19 cellular contexts compared by ENCODE assay signal in the genomic region with DNA sequence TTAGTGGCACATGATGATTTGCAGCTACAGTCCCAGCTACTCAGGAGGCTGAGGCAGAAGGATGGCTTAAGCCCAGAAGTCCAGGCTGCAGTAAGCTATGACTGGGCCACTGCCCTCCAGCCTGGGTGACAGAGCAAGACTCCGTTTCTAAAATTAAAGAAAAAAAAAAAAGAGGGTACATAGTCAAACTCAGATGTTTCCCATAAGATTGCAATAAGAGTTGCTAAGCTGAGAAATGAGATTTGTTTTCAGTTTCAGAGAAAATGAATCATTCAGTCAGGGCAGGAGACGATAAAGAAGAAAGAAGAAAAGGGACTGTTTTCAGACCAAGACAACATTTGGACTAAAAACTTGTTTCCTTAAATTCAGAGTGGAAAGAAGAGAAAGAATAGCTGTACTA.
"Had no signal": no experiment of that assay in that cellular context is flagged by ENCODE, and none has a peak within 500 bp of the region (broad histone marks: within the 10 kb centered on the region; RNA-seq: fewer than 3 reads in every experiment).

No MANE protein-coding gene starts in this region.

- H3K36me3 ChIP-seq: uterus had no signal

- H3K27me3 Mint-ChIP-seq: activated B cell treated with CpG ODN at 0.5 μM for 24 hours had no signal

- H3K27me3 ChIP-seq: gastrocnemius medialis, suprapubic skin, transverse colon, uterus had no signal

- H3K9me3 ChIP-seq: gastrocnemius medialis, lower lobe of right lung, suprapubic skin, transverse colon, uterus had no signal

- H3K27ac Mint-ChIP-seq: activated B cell treated with CpG ODN at 0.5 μM for 24 hours, nephron progenitor cell had no signal

- H3K4me1 Mint-ChIP-seq: nephron progenitor cell had no signal

- DNase-seq: activated B cell treated with CpG ODN at 0.5 μM for 24 hours; activated gamma-delta T cell treated with Interleukin-2 at 50 U/mL for 16 hours; amniotic stem cell; effector CD4-positive, alpha-beta T cell; gastrocnemius medialis; head of caudate nucleus; lower lobe of right lung; nephron progenitor cell; nucleus accumbens; Right ventricle myocardium superior; stimulated activated CD4-positive, alpha-beta T cell treated with anti-CD3 and anti-CD28 coated beads, Interleukin-4, amount 100 ng/mL, for 24 hours; stimulated activated naive CD4-positive, alpha-beta T cell; T-helper 9 cell; transverse colon; uterus had no signal

- H3K27ac ChIP-seq: gastrocnemius medialis, lower lobe of right lung, SK-N-MC, suprapubic skin, transverse colon, uterus had no signal

- H3K4me1 ChIP-seq: lower lobe of right lung, suprapubic skin, transverse colon, uterus had no signal

- H3K9me3 Mint-ChIP-seq: activated B cell treated with CpG ODN at 0.5 μM for 24 hours, nephron progenitor cell had no signal

- H3K4me3 Mint-ChIP-seq: activated B cell treated with CpG ODN at 0.5 μM for 24 hours, nephron progenitor cell had no signal

- ATAC-seq: esophagus mucosa, gastrocnemius medialis, lower lobe of right lung, sciatic nerve had no signal

- H3K4me3 ChIP-seq: gastrocnemius medialis, lower lobe of right lung, SK-N-MC, suprapubic skin, transverse colon, uterus had no signal
